In the genomic region with DNA sequence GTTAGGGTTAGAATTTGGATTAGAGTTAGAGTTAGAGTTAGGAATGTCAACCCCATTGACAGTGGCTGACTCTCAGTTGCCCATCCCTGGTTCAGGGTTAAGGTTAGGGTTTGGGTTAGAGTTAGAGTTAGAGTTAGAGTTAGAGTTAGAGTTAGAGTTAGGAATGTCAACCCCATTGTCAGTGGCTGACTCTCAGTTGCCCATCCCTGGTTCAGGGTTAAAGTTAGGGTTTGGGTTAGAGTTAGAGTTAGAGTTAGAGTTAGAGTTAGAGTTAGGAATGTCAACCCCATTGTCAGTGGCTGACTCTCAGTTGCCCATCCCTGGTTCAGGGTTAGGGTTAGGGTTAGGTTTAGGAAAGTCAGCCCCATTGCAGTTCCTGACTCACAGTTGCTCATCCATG, we compare ENCODE assay signal across 13 cellular contexts. TPM values are rescaled to one million over a fixed set of nuclear protein-coding genes. Genes with fewer than 3 reads are reported as not detected.
"Had no signal": no experiment of that assay in that cellular context is flagged by ENCODE, and none has a peak within 500 bp of the region (broad histone marks: within the 10 kb centered on the region; RNA-seq: fewer than 3 reads in every experiment).

No MANE protein-coding gene starts in this region.

RNA-seq across cellular contexts. Expression of a gene that starts 8.6 kb away (rescaled TPM):
- total RNA-seq: stomach, subcutaneous adipose tissue, suprapubic skin, temporal lobe, thoracic aorta, thyroid gland, tibial nerve, transverse colon, upper lobe of left lung, upper lobe of right lung, ureter, urinary bladder, vagina had no signal
- polyA plus RNA-seq: stomach had no signal
